ENCODE assay signal across 8 cellular contexts in the genomic region with DNA sequence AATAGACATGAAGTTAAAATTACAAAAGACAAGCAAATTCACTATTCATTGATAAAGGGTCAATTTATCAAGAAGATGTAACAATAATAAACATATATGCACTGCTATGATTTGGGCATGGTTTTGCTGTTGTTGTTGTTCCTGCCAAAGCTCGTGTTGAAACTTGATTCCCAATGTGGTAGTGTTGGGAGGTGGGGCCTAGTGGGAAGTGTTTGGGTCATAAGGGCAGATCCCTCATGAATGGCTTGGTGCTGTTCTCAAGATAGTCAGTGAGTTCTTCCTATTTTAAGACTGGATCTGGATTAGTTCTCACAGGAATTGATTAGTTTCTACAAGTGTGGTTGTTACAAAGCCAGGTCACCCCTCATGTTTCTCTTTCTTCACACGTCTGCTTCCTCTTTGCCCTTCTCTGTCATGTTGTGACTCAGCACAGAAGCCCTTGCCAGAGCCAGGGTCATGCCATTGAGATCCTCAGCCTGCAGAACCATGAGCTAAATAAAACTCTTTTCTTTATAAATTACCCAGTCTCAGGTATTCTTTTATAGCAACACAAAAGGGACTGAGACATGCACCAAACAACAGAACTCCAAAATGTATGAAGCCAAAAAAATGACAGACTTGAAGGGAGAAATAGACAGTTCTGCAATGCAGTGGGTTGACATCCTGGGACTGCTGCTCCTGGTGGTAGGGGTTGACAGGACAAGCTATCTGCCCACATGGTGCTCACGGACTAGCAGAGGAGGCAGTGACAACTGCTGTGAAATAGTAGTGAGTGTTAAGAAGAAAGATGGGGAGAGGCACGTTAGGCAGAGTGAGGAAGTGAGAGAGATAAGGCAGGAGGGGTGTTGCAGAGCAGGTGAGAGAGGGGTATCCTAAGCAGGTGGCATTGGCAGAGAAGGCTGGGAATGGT. TPM values are rescaled to one million over a fixed set of nuclear protein-coding genes. Genes with fewer than 3 reads are reported as not detected.
A peak's percentile ranks its signal among the peaks of the same experiment; 100 is the strongest.
DNase-seq lines count a peak whose midpoint lies in the region; ATAC-seq lines count a peak whose summit lies in the region.

No MANE protein-coding gene starts in this region.

- no peaks in the 10 kb centered on the region for H3K36me3 ChIP-seq in Karpas-422 (ENCODE audit: insufficient read depth, low read length)

- H3K4me2 ChIP-seq in Karpas-422 (ENCODE audit: low read depth, low read length, poor library complexity, severe bottlenecking) = no peak overlapping the region

- ATAC-seq in GM18498 (IDR thresholded peaks at IDR 0.05; ENCODE audit: unreplicated experiment) = peak; percentile 71
- peak; percentile 83 for ATAC-seq in GM21786 (IDR thresholded peaks at IDR 0.05; ENCODE audit: unreplicated experiment)
- peak; percentile 88 for ATAC-seq in stimulated activated effector memory CD8-positive, alpha-beta T cell treated with anti-CD3 and anti-CD28 coated beads, Interleukin-12 subunit alpha, Interleukin-12 subunit beta, amount 100 ng/mL, for 72 hours

- peak overlapping the region; percentile 56; the same call in 1 of the 2 replicates for H2AFZ ChIP-seq in Karpas-422 (ENCODE audit: low read length)

- H3K4me1 Mint-ChIP-seq in stimulated activated effector memory CD8-positive, alpha-beta T cell treated with anti-CD3 and anti-CD28 coated beads, Interleukin-12 subunit alpha, Interleukin-12 subunit beta, amount 100 ng/mL, for 72 hours = peaks cover 11% of the 10 kb centered on the region

- H4K20me1 ChIP-seq in Karpas-422 (ENCODE audit: insufficient read depth, low read depth, low read length) = no peaks in the 10 kb centered on the region

- H3K27ac Mint-ChIP-seq in stimulated activated effector memory CD8-positive, alpha-beta T cell treated with anti-CD3 and anti-CD28 coated beads, Interleukin-12 subunit alpha, Interleukin-12 subunit beta, amount 100 ng/mL, for 72 hours = peak overlapping the region; percentile 81

- no peaks in the 10 kb centered on the region for H3K9me3 ChIP-seq in Karpas-422 (ENCODE audit: low read length)

- H3K79me2 ChIP-seq in Karpas-422 (ENCODE audit: low read length) = no peaks in the 10 kb centered on the region

- no peak overlapping the region for H3K4me3 ChIP-seq in Karpas-422 (ENCODE audit: low read length)

- no peaks in the 10 kb centered on the region for H3K9me3 Mint-ChIP-seq in stimulated activated effector memory CD8-positive, alpha-beta T cell treated with anti-CD3 and anti-CD28 coated beads, Interleukin-12 subunit alpha, Interleukin-12 subunit beta, amount 100 ng/mL, for 72 hours

- peaks cover 22% of the 10 kb centered on the region for H3K4me1 ChIP-seq in Karpas-422 (ENCODE audit: low read length)

- H3K36me3 Mint-ChIP-seq in stimulated activated effector memory CD8-positive, alpha-beta T cell treated with anti-CD3 and anti-CD28 coated beads, Interleukin-12 subunit alpha, Interleukin-12 subunit beta, amount 100 ng/mL, for 72 hours = no peaks in the 10 kb centered on the region

- no peaks in the 10 kb centered on the region for H3K9me2 ChIP-seq in Karpas-422 (replicated peaks; ENCODE audit: insufficient read depth, low read length)

- H3K4me3 Mint-ChIP-seq in stimulated activated effector memory CD8-positive, alpha-beta T cell treated with anti-CD3 and anti-CD28 coated beads, Interleukin-12 subunit alpha, Interleukin-12 subunit beta, amount 100 ng/mL, for 72 hours = peak overlapping the region; percentile 35

- no peak for DNase-seq in Karpas-422
- peak; percentile 21 for DNase-seq in amniotic epithelial cell (ENCODE audit: low read depth)
- no peak for DNase-seq in stimulated activated effector memory CD8-positive, alpha-beta T cell treated with anti-CD3 and anti-CD28 coated beads, Interleukin-12 subunit alpha, Interleukin-12 subunit beta, amount 100 ng/mL, for 72 hours (ENCODE audit: low spot score in 2 of 2)
- DNase-seq in putamen (ENCODE audit: low spot score) = no peak
- no peak for DNase-seq in cerebellar cortex (ENCODE audit: low spot score)
- DNase-seq in HuH-7 (ENCODE audit: low spot score) = no peak

- no peak overlapping the region for H3K27ac ChIP-seq in Karpas-422 (ENCODE audit: low read length)

- no peak overlapping the region for H3K9ac ChIP-seq in Karpas-422 (ENCODE audit: low read length)

- H3K27me3 ChIP-seq in Karpas-422 (ENCODE audit: low read length) = no peaks in the 10 kb centered on the region

RNA-seq across cellular contexts. Expression of a gene that starts 18.6 kb away (rescaled TPM):
- 20.3 and 28.8 TPM in 2 replicates for total RNA-seq in Karpas-422 (2014; rRNA removed; shearing (Covaris generic); ENCODE audit: low replicate concordance)
